ENCODE assay signal across 9 cellular contexts in genomic region chr13:43908156-43909126, GRCh38. TPM values are rescaled to one million over a fixed set of nuclear protein-coding genes. Genes with fewer than 3 reads are reported as not detected.
A peak's percentile ranks its signal among the peaks of the same experiment; 100 is the strongest.
DNase-seq lines count a peak whose midpoint lies in the region; ATAC-seq and TF ChIP-seq lines count a peak whose summit lies in the region.
"Had no signal": no experiment of that assay in that cellular context is flagged by ENCODE, and none has a peak within 500 bp of the region (broad histone marks: within the 10 kb centered on the region; RNA-seq: fewer than 3 reads in every experiment).

No MANE protein-coding gene starts in this region.

- TF ChIP-seq CTCF in foreskin fibroblast (IDR thresholded peaks at IDR 0.05; ENCODE audit: low read depth, low read length) = peak; percentile 27

- H3K36me3 Mint-ChIP-seq in stimulated activated memory B cell treated with anti-CD40 and anti-IgM and Interleukin-4, amounts not matched to agents 10 μg/mL and 1 μg/mL and 100 μg/mL, for 72 hours = no peaks in the 10 kb centered on the region

- H3K4me1 Mint-ChIP-seq in stimulated activated memory B cell treated with anti-CD40 and anti-IgM and Interleukin-4, amounts not matched to agents 10 μg/mL and 1 μg/mL and 100 μg/mL, for 72 hours = no peaks in the 10 kb centered on the region

- H3K4me3 Mint-ChIP-seq in stimulated activated memory B cell treated with anti-CD40 and anti-IgM and Interleukin-4, amounts not matched to agents 10 μg/mL and 1 μg/mL and 100 μg/mL, for 72 hours = no peak overlapping the region

- H3K27me3 Mint-ChIP-seq in stimulated activated memory B cell treated with anti-CD40 and anti-IgM and Interleukin-4, amounts not matched to agents 10 μg/mL and 1 μg/mL and 100 μg/mL, for 72 hours = peaks cover 53% of the 10 kb centered on the region

- peak; percentile 56 for DNase-seq in DMS 273 (lab: John Stamatoyannopoulos, UW; ENCODE audit: unreplicated experiment)
- DNase-seq in DMS 273 treated with DMSO at 0.1 percent for 48 hours (lab: John Stamatoyannopoulos, UW) = no peak
- peak; percentile 6 for DNase-seq in HuH-7 (ENCODE audit: low spot score)
- DNase-seq in SK-N-DZ (ENCODE audit: low spot score) = peak; percentile 15
- peak; percentile 18 to 62 for DNase-seq in foreskin fibroblast
- DNase-seq in pulmonary artery endothelial cell (ENCODE audit: low read depth, low spot score) = peak; percentile 1

- no peak overlapping the region for H3K27ac Mint-ChIP-seq in stimulated activated memory B cell treated with anti-CD40 and anti-IgM and Interleukin-4, amounts not matched to agents 10 μg/mL and 1 μg/mL and 100 μg/mL, for 72 hours

- no peak for ATAC-seq in HG02571 (IDR thresholded peaks at IDR 0.05; ENCODE audit: unreplicated experiment)
- no peak for ATAC-seq in stimulated activated memory B cell treated with anti-CD40 and anti-IgM and Interleukin-4, amounts not matched to agents 10 μg/mL and 1 μg/mL and 100 μg/mL, for 72 hours

- no peaks in the 10 kb centered on the region for H3K9me3 Mint-ChIP-seq in stimulated activated memory B cell treated with anti-CD40 and anti-IgM and Interleukin-4, amounts not matched to agents 10 μg/mL and 1 μg/mL and 100 μg/mL, for 72 hours

- H3K4me3 ChIP-seq in foreskin fibroblast (ENCODE audit: low read depth in 1 of 2, low read length in 2 of 2) = no peak overlapping the region
- H3K4me3 ChIP-seq: BLaER1 had no signal

RNA-seq across cellular contexts. Expression of gene LACC1, which starts 28.7 kb away (rescaled TPM):
- polyA plus RNA-seq in SK-N-DZ (2014; cell fraction: cytosol; rRNA removed) = 0.25 and 0.41 TPM in 2 replicates
- 0.52 and 0.66 TPM in 2 replicates for polyA plus RNA-seq in SK-N-DZ (2014; cell fraction: nucleus; rRNA removed)
- total RNA-seq in pulmonary artery endothelial cell = 6.6 and 9.3 TPM in 2 replicates

RNA-seq across cellular contexts. Expression of gene CCDC122, which starts 28.9 kb away (rescaled TPM):
- 2.7 and 11.7 TPM in 2 replicates for polyA plus RNA-seq in SK-N-DZ (2014; cell fraction: cytosol; rRNA removed)
- 6.7 and 14.2 TPM in 2 replicates for polyA plus RNA-seq in SK-N-DZ (2014; cell fraction: nucleus; rRNA removed)
- 1.8 and 4.2 TPM in 2 replicates for total RNA-seq in pulmonary artery endothelial cell
